Comparison of ENCODE assay signal across 7 cellular contexts in genomic region chr6:14196029-14196428, GRCh38.
"Had no signal": no experiment of that assay in that cellular context is flagged by ENCODE, and none has a peak within 500 bp of the region (broad histone marks: within the 10 kb centered on the region; RNA-seq: fewer than 3 reads in every experiment).

No MANE protein-coding gene starts in this region.

- H3K4me3 ChIP-seq: GM23338 had no signal

- H3K27ac Mint-ChIP-seq: GM23338, H9 had no signal

- DNase-seq: H9, HCEC 1CT, IMR-90, KBM-7 had no signal

- FAIRE-seq: H1, H54 had no signal

- H2AFZ ChIP-seq: GM23338 had no signal

- H3K9me3 Mint-ChIP-seq: GM23338 had no signal

- H3K4me3 Mint-ChIP-seq: GM23338, H9 had no signal

- H3K4me2 ChIP-seq: GM23338 had no signal

- ATAC-seq: GM23338 had no signal
